ENCODE assay signal across 9 cellular contexts in genomic region chr3:42830437-42831320, GRCh38. TPM values are rescaled to one million over a fixed set of nuclear protein-coding genes. Genes with fewer than 3 reads are reported as not detected.
DNase-seq lines count a peak whose midpoint lies in the region; ATAC-seq, FAIRE-seq and TF ChIP-seq lines count a peak whose summit lies in the region.
"Had no signal": no experiment of that assay in that cellular context is flagged by ENCODE, and none has a peak within 500 bp of the region (broad histone marks: within the 10 kb centered on the region; RNA-seq: fewer than 3 reads in every experiment).

No MANE protein-coding gene starts in this region.

- no peaks in the 10 kb centered on the region for H3K4me1 ChIP-seq in BE2C

- TF ChIP-seq CTCF in BE2C (IDR thresholded peaks at IDR 0.05; ENCODE audit: low read depth, low read length): peak; percentile 53
- peak; percentile 29 for TF ChIP-seq CTCF in HFF-Myc (IDR thresholded peaks at IDR 0.05; ENCODE audit: low read depth, low read length, missing control alignments)

- no peak for ATAC-seq in HG03097 (IDR thresholded peaks at IDR 0.05; ENCODE audit: low FRiP score, unreplicated experiment)

- H3K4me3 ChIP-seq in BE2C (ENCODE audit: low read depth, low read length) (no peak overlapping the region), HFF-Myc (replicated peaks; ENCODE audit: low read depth, low read length) (no peak overlapping the region)

- DNase-seq in BE2C (peak; percentile 5), HFF-Myc (ENCODE audit: extremely low read depth, low read depth) (no peak), SKM-1 (lab: John Stamatoyannopoulos, UW; ENCODE audit: unreplicated experiment) (peak; percentile 74), iPS DF 4.7 (ENCODE audit: extremely low read depth, low spot score) (peak; percentile 62), urothelium cell line (ENCODE audit: low spot score) (no peak), hypothalamus (lab: John Stamatoyannopoulos, UW) (no peak)
- no peak for DNase-seq in stimulated activated CD4-positive, alpha-beta T cell treated with anti-CD3 and anti-CD28 coated beads, Interleukin-12 subunit alpha, Interleukin-12 subunit beta, amount 100 ng/mL, for 4 hours

- no peaks in the 10 kb centered on the region for H3K9me3 ChIP-seq in BE2C

- FAIRE-seq in urothelium cell line (lab: Jason Lieb, UNC): no peak

- H3K27me3 ChIP-seq in BE2C: no peaks in the 10 kb centered on the region

- H3K36me3 ChIP-seq in BE2C: no peaks in the 10 kb centered on the region

RNA-seq across cellular contexts. Expression of gene ACKR2, which starts 21.4 kb away (rescaled TPM):
- polyA plus RNA-seq in BE2C (2012; ENCODE audit: insufficient read depth, insufficient read length, low read depth): not detected

RNA-seq across cellular contexts. Expression of gene HIGD1A, which starts 26.4 kb away (rescaled TPM):
- 47.3 TPM for polyA plus RNA-seq in BE2C (2012; ENCODE audit: insufficient read depth, insufficient read length, low read depth)

RNA-seq across cellular contexts. Expression of gene CYP8B1, which starts 45.0 kb away (rescaled TPM):
- 0.11 TPM for polyA plus RNA-seq in BE2C (2012; ENCODE audit: insufficient read depth, insufficient read length, low read depth)
- polyA plus RNA-seq: esophagus had no signal

RNA-seq across cellular contexts. Expression of gene CCDC13, which starts 57.6 kb away (rescaled TPM):
- polyA plus RNA-seq in BE2C (2012; ENCODE audit: insufficient read depth, insufficient read length, low read depth): 0.80 TPM

Comparison
In these comparisons a context has a peak if more than half of its experiments do, and no peak if none do; other contexts are left out.
1. DNase-seq: peak in BE2C (single experiment), SKM-1 (single experiment) and iPS DF 4.7 (single experiment); none in HFF-Myc (single experiment), urothelium cell line (single experiment), stimulated activated CD4-positive, alpha-beta T cell treated with anti-CD3 and anti-CD28 coated beads, Interleukin-12 subunit alpha, Interleukin-12 subunit beta, amount 100 ng/mL, for 4 hours (single experiment) and hypothalamus (0 of 51).